Comparison of ENCODE assay signal across 8 cellular contexts in the genomic region with DNA sequence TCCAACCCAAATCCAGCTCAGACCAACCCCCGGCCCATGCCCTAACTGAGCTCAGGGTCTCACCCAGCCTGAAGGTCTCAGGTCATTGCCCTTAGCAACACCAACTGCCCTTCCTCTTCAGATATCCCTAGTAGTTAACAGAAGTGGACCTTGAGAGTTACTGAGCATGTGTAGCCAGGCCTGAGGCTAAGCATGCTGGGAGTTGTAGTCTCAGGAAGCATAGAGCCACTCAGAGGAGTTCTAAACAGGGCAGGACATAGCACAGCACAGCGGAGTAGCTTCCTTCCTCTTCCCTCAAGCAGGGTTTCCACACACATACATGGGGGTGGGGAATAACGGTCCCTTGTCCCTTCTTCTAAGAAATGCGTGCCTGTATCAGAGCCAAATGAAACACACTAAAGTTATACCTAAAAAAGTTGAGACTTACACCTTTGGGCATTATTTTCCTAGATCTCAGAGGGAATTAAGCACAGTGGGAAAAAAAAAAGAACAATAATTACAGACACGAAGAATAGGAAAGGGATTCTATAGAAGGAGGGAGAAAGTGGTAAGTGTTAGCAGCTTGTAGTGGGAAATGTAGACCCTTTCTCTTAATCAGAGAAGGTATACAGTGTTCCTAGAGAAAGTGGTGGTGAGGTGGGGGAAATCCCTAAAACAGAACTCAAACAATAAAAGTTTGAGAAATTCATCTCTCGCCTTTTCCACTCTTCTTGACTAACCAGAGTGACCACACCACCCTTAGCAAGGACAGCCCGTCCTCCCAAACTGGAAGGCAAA.
DNase-seq lines count a peak whose midpoint lies in the region; ATAC-seq and TF ChIP-seq lines count a peak whose summit lies in the region.

No MANE protein-coding gene starts in this region.

- no peak for TF ChIP-seq CTCF in astrocyte of the cerebellum (IDR thresholded peaks at IDR 0.05; ENCODE audit: low read depth, low read length, missing control alignments)

- DNase-seq in COLO668 (lab: John Stamatoyannopoulos, UW; ENCODE audit: unreplicated experiment) (peak; percentile 14), astrocyte of the cerebellum (ENCODE audit: low read depth) (peak; percentile 38), hepatic stellate cell (ENCODE audit: low spot score) (peak; percentile 92), retina (peak; percentile 32), COR-L47 (lab: John Stamatoyannopoulos, UW) (no peak)

- ATAC-seq in GM19328 (IDR thresholded peaks at IDR 0.05; ENCODE audit: unreplicated experiment): peak; percentile 72
- peak; percentile 53 for ATAC-seq in HG03432 (IDR thresholded peaks at IDR 0.05; ENCODE audit: unreplicated experiment)
- peak; percentile 79 for ATAC-seq in SK-N-SH treated with all-trans-retinoic acid at 6 μM for 48 hours

- peak overlapping the region; percentile 88 for H3K4me3 ChIP-seq in astrocyte of the cerebellum (ENCODE audit: low read depth, low read length)

- in situ Hi-C loops in astrocyte of the cerebellum (cut with HindIII; ENCODE audit: low sequenced_read_pairs): no loop called here

TF ChIP-seq in SK-N-SH treated with all-trans-retinoic acid at 6 μM for 48 hours, 23 proteins besides CTCF, POLR2A, EP300 and RAD21:
- TF ChIP-seq RARB (CRISPR knock-in tag; IDR thresholded peaks at IDR 0.05) (no peak), ZNF8 (CRISPR knock-in tag; IDR thresholded peaks at IDR 0.05) (no peak), SNAI2 (CRISPR knock-in tag; IDR thresholded peaks at IDR 0.05) (no peak), POU6F1 (CRISPR knock-in tag; IDR thresholded peaks at IDR 0.05; ENCODE audit: borderline replicate concordance, low read depth) (no peak), ISL1 (CRISPR knock-in tag; IDR thresholded peaks at IDR 0.05) (no peak), CSRNP3 (CRISPR knock-in tag; IDR thresholded peaks at IDR 0.05) (no peak), BACH2 (CRISPR knock-in tag; IDR thresholded peaks at IDR 0.05; ENCODE audit: borderline replicate concordance) (no peak), PPARA (CRISPR knock-in tag; IDR thresholded peaks at IDR 0.05; ENCODE audit: borderline replicate concordance) (no peak), PATZ1 (CRISPR knock-in tag; IDR thresholded peaks at IDR 0.05; ENCODE audit: borderline replicate concordance) (no peak), ZNF70 (CRISPR knock-in tag; IDR thresholded peaks at IDR 0.05) (no peak), TCF4 (CRISPR knock-in tag; IDR thresholded peaks at IDR 0.05; ENCODE audit: borderline replicate concordance) (no peak), GLIS3 (CRISPR knock-in tag; IDR thresholded peaks at IDR 0.05) (no peak), ZFP3 (CRISPR knock-in tag; IDR thresholded peaks at IDR 0.05) (no peak), OSR1 (CRISPR knock-in tag; IDR thresholded peaks at IDR 0.05) (no peak), TOX (CRISPR knock-in tag; IDR thresholded peaks at IDR 0.05; ENCODE audit: borderline replicate concordance) (no peak), ESRRG (CRISPR knock-in tag; IDR thresholded peaks at IDR 0.05) (no peak), ZC3H10 (CRISPR knock-in tag; IDR thresholded peaks at IDR 0.05) (no peak), CSDC2 (CRISPR knock-in tag; IDR thresholded peaks at IDR 0.05) (no peak)
TF ChIP-seq in SK-N-SH treated with all-trans-retinoic acid at 6 μM for 48 hours: peak in this region for 0.
